1 cellular context compared by ENCODE assay signal in the genomic region with DNA sequence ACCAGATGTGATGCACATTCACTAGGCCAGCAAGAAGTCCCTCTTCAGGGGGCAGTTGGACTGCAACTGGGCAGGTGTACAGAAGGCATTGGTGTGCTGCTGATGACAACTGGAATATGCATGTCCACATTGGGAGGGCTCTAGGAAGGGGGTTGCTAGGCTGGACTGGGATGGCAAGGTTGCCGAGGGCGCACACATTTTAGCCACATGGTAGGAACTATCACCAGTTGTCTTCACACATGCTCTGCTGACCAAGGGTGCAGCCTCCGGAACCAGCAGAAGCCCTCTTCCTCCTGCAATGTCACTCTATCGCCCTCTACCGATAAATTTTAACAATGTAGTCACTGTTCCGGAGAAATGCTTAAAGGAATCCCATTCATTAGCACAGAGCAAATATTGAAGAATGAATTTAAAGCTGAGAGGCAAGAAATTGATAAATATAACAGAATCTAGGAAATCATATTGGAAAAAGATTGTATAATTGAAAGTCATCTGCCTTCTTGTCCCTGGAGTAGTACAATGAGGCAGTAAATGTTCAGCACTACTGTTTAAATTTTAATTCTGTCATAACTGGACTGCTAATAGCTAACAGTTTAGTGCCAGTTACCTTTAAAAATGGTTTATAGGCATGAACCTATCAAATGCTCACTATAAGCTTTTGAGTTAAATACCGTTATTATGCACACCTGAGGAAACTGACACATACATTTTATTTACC.
TF ChIP-seq lines count a peak whose summit lies in the region.

No MANE protein-coding gene starts in this region.

TF ChIP-seq in HepG2, 621 proteins besides CTCF, POLR2A, EP300 and RAD21 (continued from another document):
- TF ChIP-seq, protein P1, sequence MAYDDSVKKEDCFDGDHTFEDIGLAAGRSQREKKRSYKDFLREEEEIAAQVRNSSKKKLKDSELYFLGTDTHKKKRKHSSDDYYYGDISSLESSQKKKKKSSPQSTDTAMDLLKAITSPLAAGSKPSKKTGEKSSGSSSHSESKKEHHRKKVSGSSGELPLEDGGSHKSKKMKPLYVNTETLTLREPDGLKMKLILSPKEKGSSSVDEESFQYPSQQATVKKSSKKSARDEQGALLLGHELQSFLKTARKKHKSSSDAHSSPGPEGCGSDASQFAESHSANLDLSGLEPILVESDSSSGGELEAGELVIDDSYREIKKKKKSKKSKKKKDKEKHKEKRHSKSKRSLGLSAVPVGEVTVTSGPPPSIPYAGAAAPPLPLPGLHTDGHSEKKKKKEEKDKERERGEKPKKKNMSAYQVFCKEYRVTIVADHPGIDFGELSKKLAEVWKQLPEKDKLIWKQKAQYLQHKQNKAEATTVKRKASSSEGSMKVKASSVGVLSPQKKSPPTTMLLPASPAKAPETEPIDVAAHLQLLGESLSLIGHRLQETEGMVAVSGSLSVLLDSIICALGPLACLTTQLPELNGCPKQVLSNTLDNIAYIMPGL (CRISPR knock-in tag; IDR thresholded peaks at IDR 0.05; ENCODE audit: borderline replicate concordance in 1 of 2, low read depth in 1 of 2): peak in 1 of 2 experiments; percentile 52; a peak in 1 of 4 replicates
- 0 out of 2 replicates have a peak, but pooled peaks have one; percentile 29 for TF ChIP-seq ZMAT3 (CRISPR knock-in tag; conservative IDR thresholded peaks at IDR 0.05)
- TF ChIP-seq, protein P2, sequence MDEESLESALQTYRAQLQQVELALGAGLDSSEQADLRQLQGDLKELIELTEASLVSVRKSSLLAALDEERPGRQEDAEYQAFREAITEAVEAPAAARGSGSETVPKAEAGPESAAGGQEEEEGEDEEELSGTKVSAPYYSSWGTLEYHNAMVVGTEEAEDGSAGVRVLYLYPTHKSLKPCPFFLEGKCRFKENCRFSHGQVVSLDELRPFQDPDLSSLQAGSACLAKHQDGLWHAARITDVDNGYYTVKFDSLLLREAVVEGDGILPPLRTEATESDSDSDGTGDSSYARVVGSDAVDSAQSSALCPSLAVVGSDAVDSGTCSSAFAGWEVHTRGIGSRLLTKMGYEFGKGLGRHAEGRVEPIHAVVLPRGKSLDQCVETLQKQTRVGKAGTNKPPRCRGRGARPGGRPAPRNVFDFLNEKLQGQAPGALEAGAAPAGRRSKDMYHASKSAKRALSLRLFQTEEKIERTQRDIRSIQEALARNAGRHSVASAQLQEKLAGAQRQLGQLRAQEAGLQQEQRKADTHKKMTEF (CRISPR knock-in tag; IDR thresholded peaks at IDR 0.05): 0 out of 2 replicates have a peak, but pooled peaks have one; percentile 45
- TF ChIP-seq, protein P3, sequence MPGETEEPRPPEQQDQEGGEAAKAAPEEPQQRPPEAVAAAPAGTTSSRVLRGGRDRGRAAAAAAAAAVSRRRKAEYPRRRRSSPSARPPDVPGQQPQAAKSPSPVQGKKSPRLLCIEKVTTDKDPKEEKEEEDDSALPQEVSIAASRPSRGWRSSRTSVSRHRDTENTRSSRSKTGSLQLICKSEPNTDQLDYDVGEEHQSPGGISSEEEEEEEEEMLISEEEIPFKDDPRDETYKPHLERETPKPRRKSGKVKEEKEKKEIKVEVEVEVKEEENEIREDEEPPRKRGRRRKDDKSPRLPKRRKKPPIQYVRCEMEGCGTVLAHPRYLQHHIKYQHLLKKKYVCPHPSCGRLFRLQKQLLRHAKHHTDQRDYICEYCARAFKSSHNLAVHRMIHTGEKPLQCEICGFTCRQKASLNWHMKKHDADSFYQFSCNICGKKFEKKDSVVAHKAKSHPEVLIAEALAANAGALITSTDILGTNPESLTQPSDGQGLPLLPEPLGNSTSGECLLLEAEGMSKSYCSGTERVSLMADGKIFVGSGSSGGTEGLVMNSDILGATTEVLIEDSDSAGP (CRISPR knock-in tag; IDR thresholded peaks at IDR 0.05; ENCODE audit: borderline replicate concordance): 0 out of 2 replicates have a peak, but pooled peaks have one; percentile 30
